In genomic region chr11:102168483-102168882, GRCh38 we compare ENCODE assay signal across 17 cellular contexts. TPM values are rescaled to one million over a fixed set of nuclear protein-coding genes. Genes with fewer than 3 reads are reported as not detected.
DNase-seq lines count a peak whose midpoint lies in the region; ATAC-seq, FAIRE-seq and TF ChIP-seq lines count a peak whose summit lies in the region.
"Had no signal": no experiment of that assay in that cellular context is flagged by ENCODE, and none has a peak within 500 bp of the region (broad histone marks: within the 10 kb centered on the region; RNA-seq: fewer than 3 reads in every experiment).

No MANE protein-coding gene starts in this region.

- no peaks in the 10 kb centered on the region for H3K27me3 Mint-ChIP-seq in astrocyte (ENCODE audit: low read depth, unreplicated experiment)

- TF ChIP-seq POLR2A in esophagus squamous epithelium (IDR thresholded peaks at IDR 0.05) = no peak

- H3K4me1 ChIP-seq in astrocyte (ENCODE audit: insufficient read depth, low read length) (peaks cover 37% of the 10 kb centered on the region), mesendoderm (ENCODE audit: control insufficient read depth, low read depth, low read length) (no peaks in the 10 kb centered on the region), esophagus squamous epithelium (peaks cover 0 to 81% (median 28%) of the 10 kb centered on the region in 3 donors)

- H3K9ac ChIP-seq in astrocyte (ENCODE audit: low read length) (no peak overlapping the region), mesendoderm (ENCODE audit: low read length) (no peak overlapping the region)

- no peak overlapping the region for H4K8ac ChIP-seq in mesendoderm (ENCODE audit: low read depth, low read length)

- H3K4me2 ChIP-seq in astrocyte (ENCODE audit: low read length) (no peak overlapping the region), mesendoderm (ENCODE audit: low read length) (no peak overlapping the region)

- no peak overlapping the region for H3K4ac ChIP-seq in mesendoderm (ENCODE audit: low read depth, low read length)

- intact Hi-C loops in esophagus squamous epithelium (cut with DNase I) = no loop called here

- no peak overlapping the region for H2AK5ac ChIP-seq in mesendoderm (ENCODE audit: low read length)

- no CpG with 5 or more reads among the region's 1 CpG for WGBS in mesendoderm (ENCODE audit: extremely low coverage, insufficient coverage, low lambda C conversion rate)
- 7 to 57% methylated on average over 1 of the region's 1 CpG for WGBS in esophagus squamous epithelium, 2 donors

- no peak overlapping the region for H3K27ac ChIP-seq in astrocyte (ENCODE audit: low read depth, low read length)
- H3K27ac ChIP-seq in mesendoderm (ENCODE audit: low read depth, low read length) = no peak overlapping the region
- H3K27ac ChIP-seq in esophagus squamous epithelium = peak overlapping the region in 2 of 4 donors; percentile 23 to 29
- H3K27ac ChIP-seq: gastroesophageal sphincter, SK-N-MC had no signal

- H3K4me3 ChIP-seq in astrocyte (ENCODE audit: insufficient read depth, low read depth, low read length) = no peak overlapping the region
- no peak overlapping the region for H3K4me3 ChIP-seq in mesendoderm (ENCODE audit: low read length)
- H3K4me3 ChIP-seq in esophagus squamous epithelium = no peak overlapping the region
- H3K4me3 ChIP-seq: gastroesophageal sphincter, SK-N-MC had no signal

- H3K27ac Mint-ChIP-seq in astrocyte (ENCODE audit: unreplicated experiment) = peak overlapping the region; percentile 83
- H3K27ac Mint-ChIP-seq: activated CD8-positive, alpha-beta T cell treated with anti-CD3 and anti-CD28 coated beads, Interleukin-2, amount 10 ng/mL, durations not matched to agents 7 days and 5 days; activated naive CD8-positive, alpha-beta T cell treated with anti-CD3 and anti-CD28 coated beads, Interleukin-2, amount 50 U/mL, for 24 hours; memory B cell; stimulated activated effector memory CD8-positive, alpha-beta T cell treated with anti-CD3 and anti-CD28 coated beads, Interleukin-12 subunit alpha, Interleukin-12 subunit beta, amount 100 ng/mL, for 72 hours had no signal

- H4K5ac ChIP-seq in mesendoderm (ENCODE audit: low read length) = no peak overlapping the region

- H3K79me1 ChIP-seq in mesendoderm (ENCODE audit: low read length) = peaks cover 5% of the 10 kb centered on the region

- no peaks in the 10 kb centered on the region for H3K27me3 ChIP-seq in astrocyte (ENCODE audit: insufficient read depth, low read length)
- no peaks in the 10 kb centered on the region for H3K27me3 ChIP-seq in mesendoderm (ENCODE audit: insufficient read depth, low read length, poor library complexity)
- no peaks in the 10 kb centered on the region for H3K27me3 ChIP-seq in esophagus squamous epithelium
- H3K27me3 ChIP-seq: gastroesophageal sphincter had no signal

- no peak overlapping the region for H3K56ac ChIP-seq in mesendoderm (ENCODE audit: low read length)

- FAIRE-seq in astrocyte (lab: Jason Lieb, UNC) = peak; percentile 9
- FAIRE-seq: GM12892 had no signal

- H2BK120ac ChIP-seq in mesendoderm (ENCODE audit: low read depth, low read length) = no peak overlapping the region

- TF ChIP-seq CTCF in astrocyte (IDR thresholded peaks at IDR 0.05; ENCODE audit: insufficient read depth, low read depth, low read length) = no peak
- no peak for TF ChIP-seq CTCF in esophagus squamous epithelium (IDR thresholded peaks at IDR 0.05)

- in situ Hi-C loops in ACHN (cut with HindIII; ENCODE audit: low pct_ligation_motif_present, low pct_unique_long_range_greater_than_20kb, low sequenced_read_pairs) = no loop called here

- peak overlapping the region; percentile 64 for H3K4me3 Mint-ChIP-seq in astrocyte (ENCODE audit: unreplicated experiment)
- H3K4me3 Mint-ChIP-seq: activated CD8-positive, alpha-beta T cell treated with anti-CD3 and anti-CD28 coated beads, Interleukin-2, amount 10 ng/mL, durations not matched to agents 7 days and 5 days; activated naive CD8-positive, alpha-beta T cell treated with anti-CD3 and anti-CD28 coated beads, Interleukin-2, amount 50 U/mL, for 24 hours; memory B cell; stimulated activated effector memory CD8-positive, alpha-beta T cell treated with anti-CD3 and anti-CD28 coated beads, Interleukin-12 subunit alpha, Interleukin-12 subunit beta, amount 100 ng/mL, for 72 hours had no signal

- H3K9me3 Mint-ChIP-seq in astrocyte (ENCODE audit: unreplicated experiment) = no peaks in the 10 kb centered on the region
- H3K9me3 Mint-ChIP-seq: activated naive CD8-positive, alpha-beta T cell treated with anti-CD3 and anti-CD28 coated beads, Interleukin-2, amount 50 U/mL, for 24 hours; memory B cell; stimulated activated effector memory CD8-positive, alpha-beta T cell treated with anti-CD3 and anti-CD28 coated beads, Interleukin-12 subunit alpha, Interleukin-12 subunit beta, amount 100 ng/mL, for 72 hours had no signal

- H2BK5ac ChIP-seq in mesendoderm (ENCODE audit: low read length) = no peak overlapping the region

- H2BK15ac ChIP-seq in mesendoderm (replicated peaks; ENCODE audit: low read depth) = no peak overlapping the region

- peaks cover 8% of the 10 kb centered on the region for H3K36me3 ChIP-seq in astrocyte (ENCODE audit: insufficient read depth, low read length)
- H3K36me3 ChIP-seq in mesendoderm (ENCODE audit: control insufficient read depth, insufficient read depth, low read length) = peaks cover 2% of the 10 kb centered on the region
- H3K36me3 ChIP-seq in esophagus squamous epithelium = peaks cover 0 to 16% (median 0%) of the 10 kb centered on the region in 3 donors

- ATAC-seq in HG03139 (IDR thresholded peaks at IDR 0.05; ENCODE audit: unreplicated experiment) (no peak), GM21717 (IDR thresholded peaks at IDR 0.05; ENCODE audit: unreplicated experiment) (no peak)
- ATAC-seq: activated CD8-positive, alpha-beta T cell treated with anti-CD3 and anti-CD28 coated beads, Interleukin-2, amount 10 ng/mL, durations not matched to agents 7 days and 5 days; activated naive CD8-positive, alpha-beta T cell treated with anti-CD3 and anti-CD28 coated beads, Interleukin-2, amount 50 U/mL, for 24 hours; gastroesophageal sphincter; stimulated activated effector memory CD8-positive, alpha-beta T cell treated with anti-CD3 and anti-CD28 coated beads, Interleukin-12 subunit alpha, Interleukin-12 subunit beta, amount 100 ng/mL, for 72 hours had no signal

- H4K20me1 ChIP-seq in astrocyte (ENCODE audit: insufficient read depth, low read length) = peaks cover 2% of the 10 kb centered on the region

- peaks cover 86% of the 10 kb centered on the region for H3K79me2 ChIP-seq in astrocyte (ENCODE audit: insufficient read depth, low read length)
- peaks cover 8% of the 10 kb centered on the region for H3K79me2 ChIP-seq in mesendoderm (ENCODE audit: control insufficient read depth, insufficient read depth, low read length)

- H3K4me1 Mint-ChIP-seq in astrocyte (ENCODE audit: low read depth, unreplicated experiment) = peaks cover 23% of the 10 kb centered on the region
- H3K4me1 Mint-ChIP-seq: activated naive CD8-positive, alpha-beta T cell treated with anti-CD3 and anti-CD28 coated beads, Interleukin-2, amount 50 U/mL, for 24 hours; memory B cell; stimulated activated effector memory CD8-positive, alpha-beta T cell treated with anti-CD3 and anti-CD28 coated beads, Interleukin-12 subunit alpha, Interleukin-12 subunit beta, amount 100 ng/mL, for 72 hours had no signal

- no peak overlapping the region for H3K23ac ChIP-seq in mesendoderm (ENCODE audit: low read length)

- H3K36me3 Mint-ChIP-seq in astrocyte (ENCODE audit: low read depth, unreplicated experiment) = peaks cover 9% of the 10 kb centered on the region
- H3K36me3 Mint-ChIP-seq: memory B cell; stimulated activated effector memory CD8-positive, alpha-beta T cell treated with anti-CD3 and anti-CD28 coated beads, Interleukin-12 subunit alpha, Interleukin-12 subunit beta, amount 100 ng/mL, for 72 hours had no signal

- H2AFZ ChIP-seq in astrocyte (ENCODE audit: low read depth, low read length) = no peak overlapping the region

- H3K9me3 ChIP-seq in astrocyte (ENCODE audit: insufficient read depth, low read depth, low read length) (no peaks in the 10 kb centered on the region), esophagus squamous epithelium (no peaks in the 10 kb centered on the region)
- H3K9me3 ChIP-seq: gastroesophageal sphincter had no signal

- no peak overlapping the region for H3K18ac ChIP-seq in mesendoderm (ENCODE audit: low read length)

- DNase-seq in ACHN = peak; percentile 38
- peak; percentile 50 for DNase-seq in HT1080 (ENCODE audit: low read depth)
- no peak for DNase-seq in astrocyte (ENCODE audit: low read depth)
- DNase-seq in mesendoderm = peak; percentile 72
- no peak for DNase-seq in esophagus squamous epithelium (lab: John Stamatoyannopoulos, UW)
- no peak for DNase-seq in NCI-H2227 (lab: John Stamatoyannopoulos, UW; ENCODE audit: unreplicated experiment)
- DNase-seq: activated CD8-positive, alpha-beta T cell treated with anti-CD3 and anti-CD28 coated beads, Interleukin-2, amount 10 ng/mL, durations not matched to agents 7 days and 5 days; activated naive CD8-positive, alpha-beta T cell treated with anti-CD3 and anti-CD28 coated beads, Interleukin-2, amount 50 U/mL, for 24 hours; GDM1; NCI-H1436 had no signal

RNA-seq across cellular contexts. Expression of gene YAP1, which starts 58.2 kb away (rescaled TPM):
- total RNA-seq in HT1080 (2014; rRNA removed; shearing (Covaris generic)) = 86.4 and 139 TPM in 2 replicates
- 82.2 and 97.8 TPM in 2 replicates for polyA plus RNA-seq in HT1080 (2015; cell fraction: cytosol; rRNA removed)
- polyA plus RNA-seq in HT1080 (2015; cell fraction: nucleus; rRNA removed) = 88.9 and 92.4 TPM in 2 replicates
- total RNA-seq in astrocyte (122 and 129 TPM in 2 replicates), esophagus squamous epithelium (100 to 1,000 TPM in 3 of 4 donors, 10 to 100 TPM in 1; 97.0 to 177 (median 142) TPM)
- polyA plus RNA-seq in mesendoderm (2013, experiment 1 of 2) = 87.6 TPM
- polyA plus RNA-seq in mesendoderm (2013, experiment 2 of 2) = 85.5 TPM
- total RNA-seq: activated CD8-positive, alpha-beta T cell treated with anti-CD3 and anti-CD28 coated beads, Interleukin-2, amount 10 ng/mL, durations not matched to agents 7 days and 5 days had no signal

Comparison
In these comparisons a context has a peak if more than half of its experiments do, and no peak if none do; other contexts are left out.
1. DNase-seq: peak in ACHN (single experiment), HT1080 (single experiment) and mesendoderm (single experiment); none in astrocyte (single experiment), esophagus squamous epithelium (single experiment) and NCI-H2227 (single experiment).